22 cellular contexts compared by ENCODE assay signal in genomic region chr20:63205896-63206295, GRCh38. TPM values are rescaled to one million over a fixed set of nuclear protein-coding genes. Genes with fewer than 3 reads are reported as not detected.
A peak's percentile ranks its signal among the peaks of the same experiment; 100 is the strongest.
DNase-seq lines count a peak whose midpoint lies in the region; ATAC-seq and TF ChIP-seq lines count a peak whose summit lies in the region.
"Had no signal": no experiment of that assay in that cellular context is flagged by ENCODE, and none has a peak within 500 bp of the region (broad histone marks: within the 10 kb centered on the region; RNA-seq: fewer than 3 reads in every experiment).

No MANE protein-coding gene starts in this region.

- H4K20me1 ChIP-seq in osteoblast (ENCODE audit: insufficient read depth, low read length): peaks cover 84% of the 10 kb centered on the region
- H4K20me1 ChIP-seq in PC-3 (ENCODE audit: low read length): peaks cover 74% of the 10 kb centered on the region

- H3K36me3 ChIP-seq in osteoblast (ENCODE audit: insufficient read depth, low read length) (peaks cover 77% of the 10 kb centered on the region), PC-3 (ENCODE audit: low read depth, low read length) (peaks cover 71% of the 10 kb centered on the region)

- H3K9me3 ChIP-seq in right cardiac atrium (ENCODE audit: control insufficient read depth, low read length) (no peaks in the 10 kb centered on the region), T-helper 17 cell (ENCODE audit: control insufficient read depth, low read length, poor library complexity, severe bottlenecking) (no peaks in the 10 kb centered on the region), osteoblast (ENCODE audit: low read depth, low read length) (no peaks in the 10 kb centered on the region), PC-3 (ENCODE audit: low read length) (no peaks in the 10 kb centered on the region)

- CTCF ChIA-PET in PC-3 (lab: Charles Lee): no interaction called here

- H3K4me3 ChIP-seq in right cardiac atrium (ENCODE audit: low read length) (no peak overlapping the region), osteoblast (ENCODE audit: insufficient read depth, low read length) (no peak overlapping the region), PC-3 (ENCODE audit: low read length) (no peak overlapping the region)

- TF ChIP-seq CTCF in osteoblast (IDR thresholded peaks at IDR 0.05; ENCODE audit: extremely low read depth, low read depth, low read length) (no peak), PC-3 (conservative IDR thresholded peaks at IDR 0.05; ENCODE audit: low read depth, low read length) (no peak)

- DNase-seq in right cardiac atrium: peak; percentile 4 to 31 (median 21)
- DNase-seq in cardiac septum (ENCODE audit: low spot score): no peak
- DNase-seq in T-helper 17 cell: no peak
- peak; percentile 46 for DNase-seq in osteoblast (ENCODE audit: insufficient read length, low spot score, missing footprints)
- no peak for DNase-seq in PC-3
- DNase-seq: C1 segment of cervical spinal cord, COR-L47, DMS153, GDM1, HCEC 1CT, NCI-H1092 treated with DMSO at 0.1 percent for 48 hours, NCI-H2081, NCI-H2171 treated with DMSO at 0.1 percent for 48 hours, NCI-H748 treated with DMSO at 0.1 percent for 48 hours, OCI-M1, SIG-M5 had no signal

- H3K27ac ChIP-seq in right cardiac atrium (ENCODE audit: low read length) (no peak overlapping the region), osteoblast (ENCODE audit: low read depth, low read length) (no peak overlapping the region), PC-3 (ENCODE audit: low read length) (no peak overlapping the region)

- no peaks in the 10 kb centered on the region for H3K27me3 ChIP-seq in right cardiac atrium (ENCODE audit: control insufficient read depth, insufficient read depth)
- H3K27me3 ChIP-seq in osteoblast (ENCODE audit: insufficient read depth, low read length): no peaks in the 10 kb centered on the region
- no peaks in the 10 kb centered on the region for H3K27me3 ChIP-seq in PC-3 (ENCODE audit: low read length)

- peaks cover 31% of the 10 kb centered on the region for H3K4me1 Mint-ChIP-seq in T-helper 17 cell

- H3K4me2 ChIP-seq in osteoblast (ENCODE audit: insufficient read depth, low read length) (no peak overlapping the region), PC-3 (ENCODE audit: low read length) (no peak overlapping the region)

- POLR2A ChIA-PET in PC-3 (lab: Charles Lee; ENCODE audit: unreplicated experiment): no interaction called here

- BruUV-seq in PC-3 (replicated peaks; lab: Mats Ljungman, UMichigan): no TSS peak

- H3F3A ChIP-seq in PC-3 (ENCODE audit: low read length, unreplicated experiment): no peaks in the 10 kb centered on the region

- H3K9me2 ChIP-seq in PC-3 (replicated peaks; ENCODE audit: low read length): no peaks in the 10 kb centered on the region

- no peak overlapping the region for H3K9ac ChIP-seq in PC-3 (ENCODE audit: low read length)

- 74% methylated on average over 10 of the region's 10 CpGs for WGBS in right cardiac atrium

- no peaks in the 10 kb centered on the region for H3K27me3 Mint-ChIP-seq in T-helper 17 cell

- H3K79me2 ChIP-seq in osteoblast (ENCODE audit: insufficient read depth, low read length) (peaks cover 95% of the 10 kb centered on the region), PC-3 (ENCODE audit: low read length) (peaks cover 100% of the 10 kb centered on the region)

- no peak for ATAC-seq in right cardiac atrium
- no peak for ATAC-seq in T-helper 17 cell
- no peak for ATAC-seq in HG03097 (IDR thresholded peaks at IDR 0.05; ENCODE audit: low FRiP score, unreplicated experiment)
- ATAC-seq in GM21786 (IDR thresholded peaks at IDR 0.05; ENCODE audit: unreplicated experiment): no peak
- no peak for ATAC-seq in PC-3
- ATAC-seq: SK-N-SH treated with all-trans-retinoic acid at 6 μM for 48 hours had no signal

- H3K4me3 Mint-ChIP-seq in T-helper 17 cell: no peak overlapping the region

- intact Hi-C loops in right cardiac atrium (cut with DNase I) (no loop called here), cardiac septum (cut with DNase I) (no loop called here), PC-3 (cut with micrococcal nuclease) (no loop called here)

- peak overlapping the region; percentile 53 for H3K27ac Mint-ChIP-seq in T-helper 17 cell

- H3K36me3 Mint-ChIP-seq in T-helper 17 cell (ENCODE audit: low read depth): peaks cover 7% of the 10 kb centered on the region

- H3K4me1 ChIP-seq in right cardiac atrium (ENCODE audit: control insufficient read depth, insufficient read depth, low read length): no peaks in the 10 kb centered on the region
- peaks cover 4% of the 10 kb centered on the region for H3K4me1 ChIP-seq in osteoblast (ENCODE audit: insufficient read depth, low read length)
- H3K4me1 ChIP-seq in PC-3 (ENCODE audit: insufficient read depth, low read length): peaks cover 10% of the 10 kb centered on the region; the same call in 1 of the 2 replicates

- H2AFZ ChIP-seq in osteoblast (ENCODE audit: low read length) (no peak overlapping the region), PC-3 (ENCODE audit: low read length) (no peak overlapping the region)

RNA-seq across cellular contexts. Expression of gene YTHDF1, which starts 10.0 kb away (rescaled TPM):
- total RNA-seq in right cardiac atrium: 10 to 100 TPM; 23.0 to 27.6 (median 25.2) TPM
- polyA plus RNA-seq in right cardiac atrium: 15.3 TPM
- total RNA-seq in cardiac septum: 23.1 TPM
- 10 to 100 TPM; 30.0 to 41.4 TPM for total RNA-seq in T-helper 17 cell
- 23.9 and 26.8 TPM in 2 replicates for total RNA-seq in osteoblast
- total RNA-seq in PC-3 (2014; rRNA removed): 30.0 and 34.0 TPM in 2 replicates

RNA-seq across cellular contexts. Expression of gene BIRC7, which starts 29.8 kb away (rescaled TPM):
- total RNA-seq in right cardiac atrium (not detected), cardiac septum (1.1 TPM), T-helper 17 cell (not detected), osteoblast (under 0.01 and 0.29 TPM in 2 replicates), PC-3 (2014; rRNA removed) (not detected in 2 replicates)
- not detected for polyA plus RNA-seq in right cardiac atrium
- total RNA-seq: LHCN-M2, RPMI7951 had no signal

RNA-seq across cellular contexts. Expression of gene NKAIN4, which starts 48.4 kb away (rescaled TPM):
- total RNA-seq in right cardiac atrium (not detected), cardiac septum (not detected), T-helper 17 cell (not detected), osteoblast (not detected in 2 replicates), PC-3 (2014; rRNA removed) (not detected in 2 replicates)
- not detected for polyA plus RNA-seq in right cardiac atrium
- total RNA-seq: LHCN-M2, NCI-H460, RPMI7951 had no signal

Comparison
In these comparisons a context has a peak if more than half of its experiments do, and no peak if none do; other contexts are left out.
1. DNase-seq: peak in right cardiac atrium (3 of 3) and osteoblast (single experiment); none in cardiac septum (single experiment), T-helper 17 cell (0 of 3) and PC-3 (single experiment).